Comparison of ENCODE assay signal across 8 cellular contexts in the genomic region with DNA sequence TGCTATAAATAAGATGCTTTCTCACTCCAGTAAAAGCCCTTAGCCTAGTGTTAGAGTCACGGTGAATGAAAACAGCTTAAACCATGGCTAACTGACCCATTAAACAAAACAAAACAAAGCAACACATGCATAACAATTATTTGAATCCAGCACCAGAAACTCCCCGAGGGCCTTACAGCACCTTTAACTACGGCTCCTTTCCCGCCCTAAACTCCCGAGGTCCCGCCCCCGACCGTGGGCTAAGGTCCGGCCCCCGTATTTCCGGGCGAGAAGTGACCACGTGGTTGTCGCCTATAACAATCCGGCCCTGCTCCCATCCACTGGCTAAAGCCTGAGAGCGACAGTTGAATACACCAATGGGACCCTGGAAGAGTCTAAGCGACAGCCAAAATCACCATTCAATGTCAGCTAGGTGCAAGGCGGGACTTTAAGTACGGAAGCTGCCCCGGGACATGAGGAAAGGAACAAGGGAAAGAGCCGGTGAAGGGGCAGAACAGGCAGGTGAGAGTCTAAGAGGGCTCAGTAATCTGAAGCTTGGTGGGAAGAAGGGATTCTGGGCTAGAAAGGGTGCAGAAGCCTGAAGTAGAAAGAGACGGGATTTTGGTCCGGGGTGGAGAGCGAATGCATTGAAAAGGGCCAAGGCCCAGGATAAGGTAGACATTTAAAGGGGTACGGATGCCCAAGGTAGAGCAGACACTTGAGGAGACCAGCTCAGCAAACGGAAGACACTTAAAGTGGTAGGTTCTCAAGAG. TPM values are rescaled to one million over a fixed set of nuclear protein-coding genes. Genes with fewer than 3 reads are reported as not detected.
DNase-seq lines count a peak whose midpoint lies in the region; ATAC-seq and TF ChIP-seq lines count a peak whose summit lies in the region.

Gene FLAD1 (plus strand): TSS at position 448 of the 752 bp plus-strand sequence. CDS start 351 bp downstream, outside the sequence.

- TF ChIP-seq CTCF in endodermal cell (conservative IDR thresholded peaks at IDR 0.05), result no peak

- peaks cover 4% of the 10 kb centered on the region for H3K4me1 Mint-ChIP-seq in endodermal cell

- no peak within 1 kb of the TSS for H3K23ac ChIP-seq in mesenchymal stem cell (ENCODE audit: low read length in 2 of 2)

- H3K4me2 ChIP-seq in mesenchymal stem cell (ENCODE audit: low read length, poor library complexity, severe bottlenecking), result peak within 1 kb of the TSS; percentile 91

- no peak within 1 kb of the TSS for H2BK15ac ChIP-seq in mesenchymal stem cell (ENCODE audit: low read depth, poor library complexity, severe bottlenecking)

- H3K4me3 ChIP-seq in HUES48 (ENCODE audit: low read depth, low read length) (peak within 1 kb of the TSS; percentile 90), NT2/D1 (ENCODE audit: insufficient read length, low read depth) (peak within 1 kb of the TSS; percentile 93), endodermal cell (ENCODE audit: low read length) (peak within 1 kb of the TSS; percentile 94), mesenchymal stem cell (ENCODE audit: insufficient read depth in 1 of 2, low read depth in 1 of 2, low read length in 2 of 2) (peak within 1 kb of the TSS; percentile 64 to 91)

- H3K14ac ChIP-seq in mesenchymal stem cell (ENCODE audit: low read length in 2 of 2), result no peak within 1 kb of the TSS

- H3K9me3 ChIP-seq in HUES48 (ENCODE audit: control insufficient read depth, insufficient read depth, low read length), result no peaks in the 10 kb centered on the region
- no peaks in the 10 kb centered on the region for H3K9me3 ChIP-seq in NT2/D1 (ENCODE audit: insufficient read depth, low read length)
- no peaks in the 10 kb centered on the region for H3K9me3 ChIP-seq in endodermal cell (ENCODE audit: control insufficient read depth, low read length)
- H3K9me3 ChIP-seq in mesenchymal stem cell (ENCODE audit: control insufficient read depth, low read length), result no peaks in the 10 kb centered on the region

- peak within 1 kb of the TSS; percentile 64 for H2AK5ac ChIP-seq in mesenchymal stem cell (ENCODE audit: low read length, severe bottlenecking)

- H3K9me3 Mint-ChIP-seq in endodermal cell, result no peaks in the 10 kb centered on the region

- H2AFZ ChIP-seq in mesenchymal stem cell (ENCODE audit: low read depth, low read length), result peak within 1 kb of the TSS; percentile 73

- H2BK120ac ChIP-seq in mesenchymal stem cell (ENCODE audit: low read depth, low read length), result no peak within 1 kb of the TSS

- peak; percentile 97 for ATAC-seq in GM21423 (IDR thresholded peaks at IDR 0.05; ENCODE audit: unreplicated experiment)

- DNase-seq in Caki2 (ENCODE audit: low read depth) (peak; percentile 99), NT2/D1 (ENCODE audit: low read depth, low spot score) (peak; percentile 100), endodermal cell (peak; percentile 99), mesenchymal stem cell (peak; percentile 100)
- DNase-seq in activated CD8-positive, alpha-beta memory T cell treated with anti-CD3 and anti-CD28 coated beads for 48 hours (ENCODE audit: low read depth in 2 of 3, low spot score in 2 of 3), result peak; percentile 84 to 87 (median 86)
- DNase-seq in stimulated activated CD8-positive, alpha-beta memory T cell treated with anti-CD3 and anti-CD28 coated beads, Interleukin-12 subunit alpha, Interleukin-12 subunit beta, amount 100 ng/mL, for 24 hours (ENCODE audit: extremely low read depth), result peak; percentile 92

- peak within 1 kb of the TSS in 1 of 2 experiments; percentile 66 for H3K4ac ChIP-seq in mesenchymal stem cell (ENCODE audit: low read depth in 1 of 2, low read length in 2 of 2)

- H2BK12ac ChIP-seq in mesenchymal stem cell (ENCODE audit: low read length in 2 of 2), result peak within 1 kb of the TSS in 1 of 2 experiments; percentile 38

- in situ Hi-C loops in Caki2 (cut with HindIII; ENCODE audit: low pct_unique_long_range_greater_than_20kb, low sequenced_read_pairs), result no loop called here

- H3K36me3 ChIP-seq in HUES48 (ENCODE audit: control insufficient read depth, insufficient read depth, low read length), result peaks cover 37% of the 10 kb centered on the region
- peaks cover 57% of the 10 kb centered on the region for H3K36me3 ChIP-seq in NT2/D1 (ENCODE audit: insufficient read depth, insufficient read length, low read length)
- peaks cover 43% of the 10 kb centered on the region for H3K36me3 ChIP-seq in endodermal cell (ENCODE audit: control insufficient read depth, insufficient read depth, low read length)
- peaks cover 15 to 25% of the 10 kb centered on the region in 2 experiments for H3K36me3 ChIP-seq in mesenchymal stem cell (ENCODE audit: control insufficient read depth in 1 of 2, insufficient read depth in 2 of 2, low read depth in 1 of 2, low read length in 2 of 2)

- H3K27ac ChIP-seq in HUES48 (ENCODE audit: low read depth, low read length) (peak within 1 kb of the TSS; percentile 97), endodermal cell (ENCODE audit: low read depth, low read length) (peak within 1 kb of the TSS; percentile 50), mesenchymal stem cell (ENCODE audit: low read length, poor library complexity, severe bottlenecking) (peak within 1 kb of the TSS; percentile 66)

- H3K9ac ChIP-seq in HUES48 (ENCODE audit: low read depth, low read length) (peak within 1 kb of the TSS; percentile 83), NT2/D1 (ENCODE audit: insufficient read length, low read depth) (peak within 1 kb of the TSS; percentile 98), endodermal cell (ENCODE audit: extremely low read depth, low read length, poor library complexity, severe bottlenecking) (peak within 1 kb of the TSS; percentile 80), mesenchymal stem cell (ENCODE audit: low read length) (peak within 1 kb of the TSS; percentile 89)

- H3K18ac ChIP-seq in mesenchymal stem cell (ENCODE audit: low read depth in 1 of 2, low read length in 2 of 2), result no peak within 1 kb of the TSS

- no peak within 1 kb of the TSS for H3K4me3 Mint-ChIP-seq in endodermal cell

- peaks cover 24% of the 10 kb centered on the region for H3K79me1 ChIP-seq in mesenchymal stem cell (replicated peaks; ENCODE audit: low read length, poor library complexity, severe bottlenecking)

- no peaks in the 10 kb centered on the region for H3K27me3 Mint-ChIP-seq in endodermal cell (ENCODE audit: insufficient read depth)

- WGBS in endodermal cell (ENCODE audit: insufficient coverage in 1 of 2, insufficient read length in 1 of 2), 2 experiments, result 0 to 3% methylated on average over 13 to 26 of the region's 26 CpGs
- WGBS in mesenchymal stem cell, result under 1% methylated on average over 26 of the region's 26 CpGs

- H3K36me3 Mint-ChIP-seq in endodermal cell (ENCODE audit: low read depth), result peaks cover 45% of the 10 kb centered on the region

- H3K27ac Mint-ChIP-seq in endodermal cell, result no peak within 1 kb of the TSS

- peak within 1 kb of the TSS; percentile 73 for H4K91ac ChIP-seq in mesenchymal stem cell (ENCODE audit: low read length)

- no peaks in the 10 kb centered on the region for H3K27me3 ChIP-seq in HUES48 (ENCODE audit: control insufficient read depth, insufficient read depth, low read length)
- no peaks in the 10 kb centered on the region for H3K27me3 ChIP-seq in NT2/D1 (ENCODE audit: insufficient read depth, insufficient read length)
- H3K27me3 ChIP-seq in endodermal cell (ENCODE audit: control insufficient read depth, insufficient read depth, low read length, poor library complexity, severe bottlenecking), result no peaks in the 10 kb centered on the region
- no peaks in the 10 kb centered on the region for H3K27me3 ChIP-seq in mesenchymal stem cell (ENCODE audit: control insufficient read depth in 1 of 2, insufficient read depth in 1 of 2, low read length in 2 of 2)

- H3K4me1 ChIP-seq in HUES48 (ENCODE audit: control insufficient read depth, insufficient read depth, low read length), result peaks cover 5% of the 10 kb centered on the region
- H3K4me1 ChIP-seq in NT2/D1 (ENCODE audit: insufficient read depth, insufficient read length), result peaks cover 3% of the 10 kb centered on the region
- no peaks in the 10 kb centered on the region for H3K4me1 ChIP-seq in endodermal cell (ENCODE audit: control insufficient read depth, insufficient read depth, low read length)
- peaks cover 9% of the 10 kb centered on the region for H3K4me1 ChIP-seq in mesenchymal stem cell (ENCODE audit: control insufficient read depth, insufficient read depth, low read depth, low read length)

- H2BK5ac ChIP-seq in mesenchymal stem cell (ENCODE audit: low read depth, low read length, poor library complexity, severe bottlenecking), result no peak within 1 kb of the TSS

- peak within 1 kb of the TSS; percentile 27 for H4K8ac ChIP-seq in mesenchymal stem cell (ENCODE audit: low read length)

RNA-seq across cellular contexts. Expression of gene FLAD1, which starts in this region (rescaled TPM):
- 33.4 and 41.9 TPM in 2 replicates for total RNA-seq in Caki2 (2014; rRNA removed; shearing (Covaris generic); ENCODE audit: low replicate concordance)
- total RNA-seq in endodermal cell, result 10 to 100 TPM; 61.9 to 65.0 TPM
- polyA plus RNA-seq in endodermal cell (2013, experiment 1 of 2), result 54.8 TPM
- 47.4 TPM for polyA plus RNA-seq in endodermal cell (2013, experiment 2 of 2)
- 26.7 TPM for polyA plus RNA-seq in mesenchymal stem cell (2013, experiment 1 of 2)
- 26.3 TPM for polyA plus RNA-seq in mesenchymal stem cell (2013, experiment 2 of 2)

Comparison
In these comparisons a context has a peak if more than half of its experiments do, and no peak if none do; other contexts are left out.
1. Peak in every context shown above with its lines: DNase-seq, ATAC-seq, H3K4me3 ChIP-seq and H3K27ac ChIP-seq.